In the genomic region with DNA sequence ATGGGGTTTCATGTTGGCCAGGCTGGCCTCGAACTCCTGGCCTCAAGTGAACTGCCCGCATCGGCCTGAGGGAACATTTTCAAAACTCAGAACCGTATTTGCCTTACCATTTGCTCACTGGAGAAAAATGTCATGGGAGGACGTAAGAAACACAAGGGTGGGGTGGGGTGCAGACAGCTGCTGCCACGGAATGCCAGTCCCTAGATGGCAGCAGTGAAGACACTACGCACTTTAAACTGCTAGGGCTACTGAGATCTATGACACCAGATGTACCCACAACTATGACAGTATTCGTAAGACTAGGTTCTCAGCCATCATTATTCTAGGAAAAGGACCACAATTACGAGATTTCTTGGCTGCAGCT, we compare ENCODE assay signal across 8 cellular contexts. TPM values are rescaled to one million over a fixed set of nuclear protein-coding genes. Genes with fewer than 3 reads are reported as not detected.
DNase-seq lines count a peak whose midpoint lies in the region; ATAC-seq and TF ChIP-seq lines count a peak whose summit lies in the region.
"Not testable (repeated sequence)": the region's sequence is repeated elsewhere in the genome, so short reads cannot be mapped to it uniquely, and the experiment has no call there.

No MANE protein-coding gene starts in this region.

- H2AFZ ChIP-seq in KMS-11 (ENCODE audit: low read depth): peak overlapping the region; percentile 72

- peak overlapping the region; percentile 63 for H3K4me2 ChIP-seq in KMS-11

- H4K20me1 ChIP-seq in KMS-11 (ENCODE audit: insufficient read depth): not testable (repeated sequence)

- not testable (repeated sequence) for H3K9me3 ChIP-seq in CD8-positive, alpha-beta memory T cell (ENCODE audit: low read length); esophagus squamous epithelium; mucosa of stomach (ENCODE audit: control insufficient read depth, low read length)

- TF ChIP-seq CTCF in KMS-11 (conservative IDR thresholded peaks at IDR 0.05; ENCODE audit: low read depth, low read length) (peak; percentile 34), esophagus squamous epithelium (IDR thresholded peaks at IDR 0.05) (peak in 2 of 6 experiments; percentile 35 to 37)

- CTCF ChIA-PET in CD8-positive, alpha-beta memory T cell (lab: Charles Lee): interaction anchor here (0.9 to 1.8 kb wide), 2 partner anchors 12 to 150 kb away, joined by 3 to 4 read pairs; no protein-coding TSS in a partner anchor

- intact Hi-C loops in esophagus squamous epithelium (cut with DNase I): not testable (repeated sequence)

- peaks cover 35% of the 10 kb centered on the region for H3K79me2 ChIP-seq in KMS-11 (ENCODE audit: insufficient read depth, low read depth)

- not testable (repeated sequence) for H3K27me3 ChIP-seq in CD8-positive, alpha-beta memory T cell (ENCODE audit: insufficient read depth, low read length, poor library complexity, severe bottlenecking); KMS-11 (ENCODE audit: insufficient read depth, low read depth); esophagus squamous epithelium; mucosa of stomach (ENCODE audit: control insufficient read depth, insufficient read depth, low read length)

- H3K4me3 Mint-ChIP-seq in CD8-positive, alpha-beta memory T cell: peak overlapping the region; percentile 94 to 100 (median 98)

- ATAC-seq in GM21515 (IDR thresholded peaks at IDR 0.05; ENCODE audit: unreplicated experiment): peak; percentile 24

- peak; percentile 16 to 79 (median 70) for DNase-seq in CD8-positive, alpha-beta memory T cell
- DNase-seq in SHP77 (lab: John Stamatoyannopoulos, UW): peak; percentile 27
- DNase-seq in activated T-helper 1 cell treated with Interleukin-2 at 50 U/mL for 16 hours (ENCODE audit: low read depth): peak; percentile 20
- DNase-seq in esophagus squamous epithelium (lab: John Stamatoyannopoulos, UW): peak; percentile 7
- DNase-seq in stimulated activated CD8-positive, alpha-beta memory T cell treated with anti-CD3 and anti-CD28 coated beads, Interleukin-2, amount 100 ng/mL, for 1 hour (ENCODE audit: low read depth in 2 of 2): peak; percentile 15 to 22

- 0 to 4% methylated on average over 4 of the region's 9 CpGs for WGBS in esophagus squamous epithelium, 2 donors

- peaks cover 6 to 69% (median 13%) of the 10 kb centered on the region in 3 donors for H3K36me3 Mint-ChIP-seq in CD8-positive, alpha-beta memory T cell

- H3K27me3 Mint-ChIP-seq in CD8-positive, alpha-beta memory T cell: not testable (repeated sequence)

- H3K9me3 Mint-ChIP-seq in CD8-positive, alpha-beta memory T cell: not testable (repeated sequence)

- peaks cover 25 to 47% (median 32%) of the 10 kb centered on the region in 3 donors for H3K4me1 Mint-ChIP-seq in CD8-positive, alpha-beta memory T cell

- POLR2A ChIA-PET in CD8-positive, alpha-beta memory T cell (lab: Charles Lee): interaction anchor here (0.7 to 1.9 kb wide), 4 partner anchors 73 to 341 kb away, joined by 3 to 22 read pairs (median 5); a partner anchor contains a TSS

- peaks cover 17% of the 10 kb centered on the region for H3K36me3 ChIP-seq in CD8-positive, alpha-beta memory T cell (ENCODE audit: insufficient read depth, low read length)
- peaks cover 10% of the 10 kb centered on the region; the same call in 1 of the 2 replicates for H3K36me3 ChIP-seq in KMS-11 (ENCODE audit: insufficient read depth)
- H3K36me3 ChIP-seq in esophagus squamous epithelium: peaks cover 11 to 54% (median 29%) of the 10 kb centered on the region in 3 donors
- not testable (repeated sequence) for H3K36me3 ChIP-seq in mucosa of stomach (ENCODE audit: control insufficient read depth, insufficient read depth, low read length)

- H3K27ac Mint-ChIP-seq in CD8-positive, alpha-beta memory T cell: peak overlapping the region; percentile 97 to 100 (median 100)

- peak in 3 of 4 donors; percentile 49 to 56 (median 53) for TF ChIP-seq POLR2A in esophagus squamous epithelium (IDR thresholded peaks at IDR 0.05)

- H3K9ac ChIP-seq in KMS-11 (peak overlapping the region; percentile 91), mucosa of stomach (ENCODE audit: low read length) (peak overlapping the region; percentile 84)

- peak overlapping the region; percentile 98 for H3K27ac ChIP-seq in CD8-positive, alpha-beta memory T cell (ENCODE audit: low read depth, low read length)
- H3K27ac ChIP-seq in KMS-11 (peak overlapping the region; percentile 91), esophagus squamous epithelium (peak overlapping the region; percentile 99 to 100 (median 100))

- peak overlapping the region; percentile 89 for H3K4me3 ChIP-seq in CD8-positive, alpha-beta memory T cell (ENCODE audit: low read length)
- H3K4me3 ChIP-seq in KMS-11 (IDR thresholded peaks at IDR 0.05; ENCODE audit: insufficient read depth, low read depth, low read length): not testable (repeated sequence)
- H3K4me3 ChIP-seq in esophagus squamous epithelium (peak overlapping the region; percentile 88 to 91 (median 90)), mucosa of stomach (ENCODE audit: low read length) (peak overlapping the region; percentile 63)

- H3K4me1 ChIP-seq in CD8-positive, alpha-beta memory T cell (ENCODE audit: insufficient read depth, low read length): peaks cover 23% of the 10 kb centered on the region
- H3K4me1 ChIP-seq in KMS-11 (ENCODE audit: low read depth, poor library complexity, severe bottlenecking): peaks cover 16% of the 10 kb centered on the region
- peaks cover 0 to 41% (median 16%) of the 10 kb centered on the region in 3 donors for H3K4me1 ChIP-seq in esophagus squamous epithelium
- H3K4me1 ChIP-seq in mucosa of stomach (ENCODE audit: control insufficient read depth, insufficient read depth, low read length): not testable (repeated sequence)

RNA-seq across cellular contexts. Expression of a gene that starts 0.7 kb away (rescaled TPM):
- total RNA-seq in CD8-positive, alpha-beta memory T cell: 10 to 100 TPM; 91.6 to 92.0 TPM
- 79.5 TPM for polyA plus RNA-seq in CD8-positive, alpha-beta memory T cell
- 100 to 1,000 TPM in 2 of 4 donors, 10 to 100 TPM in 2; 55.8 to 133 (median 98.8) TPM for total RNA-seq in esophagus squamous epithelium

RNA-seq across cellular contexts. Expression of a gene that starts 2.0 kb away (rescaled TPM):
- 10 to 100 TPM; 20.2 to 21.5 TPM for total RNA-seq in CD8-positive, alpha-beta memory T cell
- 26.5 TPM for polyA plus RNA-seq in CD8-positive, alpha-beta memory T cell
- total RNA-seq in esophagus squamous epithelium: 10 to 100 TPM in 3 of 4 donors, 1 to 10 TPM in 1; 6.8 to 24.6 (median 17.5) TPM

Comparison
In these comparisons a context has a peak if more than half of its experiments do, and no peak if none do; other contexts are left out.
1. DNase-seq: peak in every context shown above with its lines; median percentile 70 in CD8-positive, alpha-beta memory T cell; 27 in SHP77; 20 in activated T-helper 1 cell treated with Interleukin-2 at 50 U/mL for 16 hours; 18 in stimulated activated CD8-positive, alpha-beta memory T cell treated with anti-CD3 and anti-CD28 coated beads, Interleukin-2, amount 100 ng/mL, for 1 hour; 7 in esophagus squamous epithelium.